ENCODE assay signal across 1 cellular context in the genomic region with DNA sequence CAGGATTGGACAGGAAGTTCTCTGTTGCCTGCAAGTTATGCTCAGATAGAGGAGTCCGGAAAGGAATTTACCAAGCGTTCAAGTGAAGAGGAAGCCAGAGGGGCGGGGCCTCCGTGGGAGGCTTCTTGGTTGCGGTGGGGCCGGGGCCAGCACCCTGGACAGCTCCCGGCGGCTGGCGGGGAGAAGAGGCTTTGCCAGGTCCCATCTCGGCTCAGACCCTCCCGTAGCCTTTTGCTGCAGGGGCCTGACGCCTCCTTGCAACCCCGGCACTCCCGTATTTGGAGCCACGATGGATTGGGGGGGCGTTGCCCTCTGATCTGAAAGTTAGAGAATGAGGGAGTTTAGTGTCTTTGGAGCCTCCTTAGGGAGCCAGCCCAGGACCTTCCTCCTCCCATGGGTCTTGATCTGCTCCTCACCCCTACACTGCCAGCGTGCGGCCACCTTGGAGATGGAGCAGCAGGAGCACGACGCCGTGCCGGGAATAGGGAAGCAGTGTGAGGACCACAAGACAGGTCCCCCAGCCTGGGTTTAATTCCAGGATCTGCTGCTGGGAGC.
TF ChIP-seq lines count a peak whose summit lies in the region.

No MANE protein-coding gene starts in this region.

TF ChIP-seq in HEK293, 187 proteins besides CTCF, POLR2A, EP300 and RAD21 (continued from another document):
- TF ChIP-seq, protein P1, sequence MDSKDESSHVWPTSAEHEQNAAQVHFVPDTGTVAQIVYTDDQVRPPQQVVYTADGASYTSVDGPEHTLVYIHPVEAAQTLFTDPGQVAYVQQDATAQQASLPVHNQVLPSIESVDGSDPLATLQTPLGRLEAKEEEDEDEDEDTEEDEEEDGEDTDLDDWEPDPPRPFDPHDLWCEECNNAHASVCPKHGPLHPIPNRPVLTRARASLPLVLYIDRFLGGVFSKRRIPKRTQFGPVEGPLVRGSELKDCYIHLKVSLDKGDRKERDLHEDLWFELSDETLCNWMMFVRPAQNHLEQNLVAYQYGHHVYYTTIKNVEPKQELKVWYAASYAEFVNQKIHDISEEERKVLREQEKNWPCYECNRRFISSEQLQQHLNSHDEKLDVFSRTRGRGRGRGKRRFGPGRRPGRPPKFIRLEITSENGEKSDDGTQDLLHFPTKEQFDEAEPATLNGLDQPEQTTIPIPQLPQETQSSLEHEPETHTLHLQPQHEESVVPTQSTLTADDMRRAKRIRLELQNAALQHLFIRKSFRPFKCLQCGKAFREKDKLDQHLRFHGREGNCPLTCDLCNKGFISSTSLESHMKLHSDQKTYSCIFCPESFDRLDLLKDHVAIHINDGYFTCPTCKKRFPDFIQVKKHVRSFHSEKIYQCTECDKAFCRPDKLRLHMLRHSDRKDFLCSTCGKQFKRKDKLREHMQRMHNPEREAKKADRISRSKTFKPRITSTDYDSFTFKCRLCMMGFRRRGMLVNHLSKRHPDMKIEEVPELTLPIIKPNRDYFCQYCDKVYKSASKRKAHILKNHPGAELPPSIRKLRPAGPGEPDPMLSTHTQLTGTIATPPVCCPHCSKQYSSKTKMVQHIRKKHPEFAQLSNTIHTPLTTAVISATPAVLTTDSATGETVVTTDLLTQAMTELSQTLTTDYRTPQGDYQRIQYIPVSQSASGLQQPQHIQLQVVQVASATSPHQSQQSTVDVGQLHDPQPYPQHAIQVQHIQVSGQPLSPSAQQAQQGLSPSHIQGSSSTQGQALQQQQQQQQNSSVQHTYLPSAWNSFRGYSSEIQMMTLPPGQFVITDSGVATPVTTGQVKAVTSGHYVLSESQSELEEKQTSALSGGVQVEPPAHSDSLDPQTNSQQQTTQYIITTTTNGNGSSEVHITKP (tag by site-specific recombination; IDR thresholded peaks at IDR 0.05) = no peak
- TF ChIP-seq ZBTB21 (tag by site-specific recombination; IDR thresholded peaks at IDR 0.05) (no peak), ZNF585B (tag by site-specific recombination; IDR thresholded peaks at IDR 0.05) (no peak), ZNF626 (tag by site-specific recombination; IDR thresholded peaks at IDR 0.05) (no peak), SCRT2 (tag by site-specific recombination; IDR thresholded peaks at IDR 0.05) (no peak), ZXDB (tag by site-specific recombination; IDR thresholded peaks at IDR 0.05) (no peak), ZFP41 (tag by site-specific recombination; IDR thresholded peaks at IDR 0.05; ENCODE audit: borderline replicate concordance) (no peak), ZBTB8A (tag by site-specific recombination; IDR thresholded peaks at IDR 0.05) (no peak), ZNF792 (tag by site-specific recombination; IDR thresholded peaks at IDR 0.05) (no peak), HOXD13 (CRISPR knock-in tag; IDR thresholded peaks at IDR 0.05; ENCODE audit: borderline replicate concordance) (no peak)
- TF ChIP-seq, protein P2, sequence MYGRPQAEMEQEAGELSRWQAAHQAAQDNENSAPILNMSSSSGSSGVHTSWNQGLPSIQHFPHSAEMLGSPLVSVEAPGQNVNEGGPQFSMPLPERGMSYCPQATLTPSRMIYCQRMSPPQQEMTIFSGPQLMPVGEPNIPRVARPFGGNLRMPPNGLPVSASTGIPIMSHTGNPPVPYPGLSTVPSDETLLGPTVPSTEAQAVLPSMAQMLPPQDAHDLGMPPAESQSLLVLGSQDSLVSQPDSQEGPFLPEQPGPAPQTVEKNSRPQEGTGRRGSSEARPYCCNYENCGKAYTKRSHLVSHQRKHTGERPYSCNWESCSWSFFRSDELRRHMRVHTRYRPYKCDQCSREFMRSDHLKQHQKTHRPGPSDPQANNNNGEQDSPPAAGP (tag by site-specific recombination; IDR thresholded peaks at IDR 0.05) = no peak
